In the genomic region with DNA sequence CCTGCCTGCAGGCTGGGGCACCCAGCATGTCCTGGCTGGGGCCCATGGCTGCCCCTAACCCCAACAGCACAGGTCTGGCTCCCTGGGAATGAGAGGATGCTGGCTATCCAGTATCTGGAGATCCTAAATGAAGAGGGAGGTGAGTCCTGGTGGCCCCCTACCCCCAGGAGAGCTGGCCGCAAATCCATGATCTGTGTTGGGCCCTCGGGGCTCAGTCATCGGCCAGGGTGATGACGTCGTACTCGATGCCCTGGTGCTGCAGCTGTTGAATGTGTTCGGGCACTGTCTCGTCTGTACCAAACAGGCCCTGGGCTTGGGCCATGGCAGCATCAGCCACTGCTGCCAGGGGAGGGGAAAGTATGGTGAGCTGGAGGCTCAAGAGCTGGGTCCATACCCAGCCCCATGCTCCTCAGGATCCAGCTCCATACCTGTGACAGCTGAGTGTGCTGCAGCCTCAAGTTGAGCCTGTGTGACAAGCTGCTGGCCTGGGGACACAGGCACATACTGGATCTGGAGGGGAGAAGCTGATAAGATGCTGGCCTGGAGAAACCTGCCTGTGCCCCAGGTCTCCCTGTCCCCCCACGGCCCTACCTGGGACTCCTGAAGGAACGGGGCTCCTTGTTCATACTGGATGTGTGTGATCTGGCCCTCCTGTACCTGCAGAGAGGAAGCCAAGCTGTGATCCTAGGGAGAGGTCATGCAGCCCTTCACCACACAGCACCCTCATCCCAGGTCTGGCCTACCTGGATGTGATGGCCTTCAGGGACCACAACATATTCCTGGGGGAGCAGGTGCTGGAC, we compare ENCODE assay signal across 14 cellular contexts. TPM values are rescaled to one million over a fixed set of nuclear protein-coding genes. Genes with fewer than 3 reads are reported as not detected.
DNase-seq lines count a peak whose midpoint lies in the region; ATAC-seq, FAIRE-seq and TF ChIP-seq lines count a peak whose summit lies in the region.
"Had no signal": no experiment of that assay in that cellular context is flagged by ENCODE, and none has a peak within 500 bp of the region (broad histone marks: within the 10 kb centered on the region; RNA-seq: fewer than 3 reads in every experiment).

No MANE protein-coding gene starts in this region.

- no peaks in the 10 kb centered on the region for H3K4me1 ChIP-seq in breast epithelium
- peaks cover 2% of the 10 kb centered on the region for H3K4me1 ChIP-seq in RWPE2 (ENCODE audit: insufficient read depth, poor library complexity, severe bottlenecking)

- POLR2A ChIA-PET in MCF 10A (lab: Yijun Ruan, JAX) = interaction anchor here (0.9 to 3.3 kb wide), 7 partner anchors 9 to 100 kb away, joined by 3 to 19 read pairs (median 6); a partner anchor contains a TSS

- H3K4me3 ChIP-seq in breast epithelium (no peak overlapping the region), RWPE2 (ENCODE audit: severe bottlenecking) (no peak overlapping the region)
- H3K4me3 ChIP-seq: body of pancreas, heart right ventricle, left lung had no signal

- H3K9me3 ChIP-seq in breast epithelium (no peaks in the 10 kb centered on the region), RWPE2 (ENCODE audit: severe bottlenecking) (no peaks in the 10 kb centered on the region)
- H3K9me3 ChIP-seq: body of pancreas, heart right ventricle, left lung had no signal

- intact Hi-C loops in MCF 10A (cut with micrococcal nuclease) = no loop called here
- intact Hi-C loops in breast epithelium (cut with DNase I; ENCODE audit: low total_unique reads) = no loop called here

- FAIRE-seq in D721Med (lab: Jason Lieb, UNC) = no peak
- FAIRE-seq: endometrium had no signal

- H3K9me3 Mint-ChIP-seq in MCF 10A (ENCODE audit: unreplicated experiment) = no peaks in the 10 kb centered on the region
- H3K9me3 Mint-ChIP-seq in immature natural killer cell = no peaks in the 10 kb centered on the region

- no peak overlapping the region for H3K4me3 Mint-ChIP-seq in MCF 10A (ENCODE audit: unreplicated experiment)
- H3K4me3 Mint-ChIP-seq in immature natural killer cell = no peak overlapping the region

- peak; percentile 1; the same call in 2 of the 3 replicates for ATAC-seq in RWPE2 (ENCODE audit: low read depth)
- no peak for ATAC-seq in GM21723 (IDR thresholded peaks at IDR 0.05; ENCODE audit: unreplicated experiment)
- ATAC-seq in esophagus mucosa = no peak
- ATAC-seq: body of pancreas, left lung had no signal

- H3K27ac Mint-ChIP-seq in MCF 10A (ENCODE audit: low read depth, unreplicated experiment) = no peak overlapping the region
- peak overlapping the region; percentile 6 to 76 (median 71) for H3K27ac Mint-ChIP-seq in immature natural killer cell

- no peaks in the 10 kb centered on the region for H3K27me3 Mint-ChIP-seq in MCF 10A (ENCODE audit: insufficient read depth, unreplicated experiment)
- H3K27me3 Mint-ChIP-seq in immature natural killer cell (ENCODE audit: low read depth in 3 of 3) = peaks cover 14 to 17% (median 15%) of the 10 kb centered on the region in 3 donors

- no peak for TF ChIP-seq POLR2A in breast epithelium (IDR thresholded peaks at IDR 0.05)

- H3K4me1 Mint-ChIP-seq in MCF 10A (ENCODE audit: insufficient read depth, unreplicated experiment) (peaks cover 20% of the 10 kb centered on the region), immature natural killer cell (peaks cover 32 to 57% of the 10 kb centered on the region in 2 donors)

- H3K36me3 Mint-ChIP-seq in MCF 10A (ENCODE audit: insufficient read depth, unreplicated experiment) (peaks cover 88% of the 10 kb centered on the region), immature natural killer cell (peaks cover 6 to 30% (median 14%) of the 10 kb centered on the region in 3 donors)

- BruUV-seq in MCF 10A (replicated peaks; lab: Mats Ljungman, UMichigan) = TSS peak; percentile 22

- H3K27me3 ChIP-seq in breast epithelium (no peaks in the 10 kb centered on the region), RWPE2 (ENCODE audit: insufficient read depth, poor library complexity, severe bottlenecking) (no peaks in the 10 kb centered on the region)
- H3K27me3 ChIP-seq: body of pancreas, heart right ventricle, left lung had no signal

- no peak for DNase-seq in MCF 10A (ENCODE audit: unreplicated experiment)
- no peak for DNase-seq in breast epithelium (ENCODE audit: low spot score in 2 of 2)
- DNase-seq in RWPE2 (ENCODE audit: low spot score) = peak; percentile 83
- no peak for DNase-seq in immature natural killer cell
- no peak for DNase-seq in D721Med (ENCODE audit: insufficient read length, low spot score)
- DNase-seq: body of pancreas, EL, NCI-H526 had no signal

- CTCF ChIA-PET in MCF 10A (lab: Yijun Ruan, JAX) = interaction anchor here (0.7 to 8.5 kb wide), 4 partner anchors 15 to 150 kb away, joined by 3 to 64 read pairs (median 4); no protein-coding TSS in a partner anchor

- TF ChIP-seq CTCF in MCF 10A (IDR thresholded peaks at IDR 0.05; ENCODE audit: unreplicated experiment) = no peak
- TF ChIP-seq CTCF in breast epithelium (IDR thresholded peaks at IDR 0.05) = no peak
- no peak for TF ChIP-seq CTCF in RWPE2 (IDR thresholded peaks at IDR 0.05; ENCODE audit: poor library complexity, severe bottlenecking)
- TF ChIP-seq CTCF in D721Med (IDR thresholded peaks at IDR 0.05; ENCODE audit: insufficient read depth, missing control alignments) = no peak

- H3K27ac ChIP-seq in breast epithelium (peak overlapping the region in 1 of 2 donors; percentile 38), RWPE2 (ENCODE audit: poor library complexity, severe bottlenecking) (no peak overlapping the region), temporal lobe (ENCODE audit: low read depth, low read length) (peak overlapping the region; percentile 41)
- H3K27ac ChIP-seq: left lung had no signal

- H3K36me3 ChIP-seq in breast epithelium (peaks cover 8% of the 10 kb centered on the region), RWPE2 (ENCODE audit: low read depth) (peaks cover 100% of the 10 kb centered on the region)

RNA-seq across cellular contexts. Expression of a gene that starts 14.5 kb away (rescaled TPM):
- total RNA-seq in MCF 10A (2022) (14.3 and 20.5 TPM in 2 replicates), breast epithelium (10 to 100 TPM; 28.2 to 40.2 (median 30.8) TPM), temporal lobe (14.5 TPM), esophagus mucosa (19.0 TPM)
- 10 to 100 TPM; 78.4 to 93.4 (median 83.0) TPM for polyA plus RNA-seq in immature natural killer cell

RNA-seq across cellular contexts. Expression of a gene that starts 23.1 kb away (rescaled TPM):
- total RNA-seq in MCF 10A (2022) (24.2 and 26.9 TPM in 2 replicates), breast epithelium (10 to 100 TPM; 12.6 to 25.9 (median 20.6) TPM), temporal lobe (8.1 TPM), esophagus mucosa (9.6 TPM)
- polyA plus RNA-seq in immature natural killer cell = 10 to 100 TPM in 1 of 3 donors, 1 to 10 TPM in 2; 7.1 to 17.9 (median 9.6) TPM

RNA-seq across cellular contexts. Expression of a gene that starts 37.0 kb away (rescaled TPM):
- total RNA-seq in MCF 10A (2022) = 0.20 and 0.37 TPM in 2 replicates
- total RNA-seq in breast epithelium = 100 to 1,000 TPM in 1 of 3 donors, 10 to 100 TPM in 2; 78.3 to 405 (median 100.0) TPM
- polyA plus RNA-seq in immature natural killer cell = 10 to 100 TPM in 1 of 3 donors, 1 to 10 TPM in 1, under 1 TPM in 1; 0.77 to 17.5 (median 7.3) TPM
- total RNA-seq in temporal lobe = 18.2 TPM
- 46.7 TPM for total RNA-seq in esophagus mucosa

RNA-seq across cellular contexts. Expression of a gene that starts 57.8 kb away (rescaled TPM):
- total RNA-seq in MCF 10A (2022) = 25.3 and 39.1 TPM in 2 replicates
- total RNA-seq in breast epithelium = 100 to 1,000 TPM in 1 of 3 donors, 10 to 100 TPM in 2; 42.0 to 136 (median 55.6) TPM
- 100 to 1,000 TPM in 1 of 3 donors, 10 to 100 TPM in 2; 76.8 to 119 (median 97.6) TPM for polyA plus RNA-seq in immature natural killer cell
- 10.3 TPM for total RNA-seq in temporal lobe
- 57.4 TPM for total RNA-seq in esophagus mucosa

RNA-seq across cellular contexts. Expression of a gene that starts 57.9 kb away (rescaled TPM):
- total RNA-seq in MCF 10A (2022) (2.0 and 2.5 TPM in 2 replicates), breast epithelium (1 to 10 TPM; 7.5 to 9.7 (median 8.8) TPM), temporal lobe (3.2 TPM), esophagus mucosa (1.9 TPM)
- 1 to 10 TPM in 2 of 3 donors, not detected in 1; 1.0 to 1.1 TPM for polyA plus RNA-seq in immature natural killer cell

Comparison
In these comparisons a context has a peak if more than half of its experiments do, and no peak if none do; other contexts are left out.
1. RNA of a gene that starts 37.0 kb away (total RNA-seq): 78.3 to 405 TPM in breast epithelium, 46.7 TPM in esophagus mucosa (single experiment) and 18.2 TPM in temporal lobe (single experiment); 0.20 to 0.37 TPM in MCF 10A; every median in the first group is over 10 times any median in the second.